ENCODE assay signal across 8 cellular contexts in genomic region chr10:114634607-114634974, GRCh38. TPM values are rescaled to one million over a fixed set of nuclear protein-coding genes. Genes with fewer than 3 reads are reported as not detected.
DNase-seq lines count a peak whose midpoint lies in the region; ATAC-seq lines count a peak whose summit lies in the region.

No MANE protein-coding gene starts in this region.

- DNase-seq in GM04504 (ENCODE audit: low read depth) (peak; percentile 82), SW480 (ENCODE audit: low spot score) (peak; percentile 74), glomerular visceral epithelial cell (ENCODE audit: extremely low spot score) (peak; percentile 82), pulmonary artery endothelial cell (ENCODE audit: low read depth, low spot score) (peak; percentile 77), cortex of kidney (lab: John Stamatoyannopoulos, UW) (no peak), NCI-H2196 (lab: John Stamatoyannopoulos, UW; ENCODE audit: unreplicated experiment) (no peak)

- ATAC-seq in HG02588 (IDR thresholded peaks at IDR 0.05; ENCODE audit: unreplicated experiment) (no peak), GM21367 (IDR thresholded peaks at IDR 0.05; ENCODE audit: unreplicated experiment) (no peak)

RNA-seq across cellular contexts. Expression of gene ABLIM1, which starts 23.5 kb away (rescaled TPM):
- 56.3 and 103 TPM in 2 replicates for total RNA-seq in pulmonary artery endothelial cell

Comparison
In these comparisons a context has a peak if more than half of its experiments do, and no peak if none do; other contexts are left out.
1. DNase-seq: peak in GM04504 (single experiment), SW480 (single experiment), glomerular visceral epithelial cell (single experiment) and pulmonary artery endothelial cell (single experiment); none in cortex of kidney (single experiment) and NCI-H2196 (single experiment).